Comparison of ENCODE assay signal across 9 cellular contexts in genomic region chr12:10441144-10441543, GRCh38. TPM values are rescaled to one million over a fixed set of nuclear protein-coding genes. Genes with fewer than 3 reads are reported as not detected.
"Had no signal": no experiment of that assay in that cellular context is flagged by ENCODE, and none has a peak within 500 bp of the region (broad histone marks: within the 10 kb centered on the region; RNA-seq: fewer than 3 reads in every experiment).

No MANE protein-coding gene starts in this region.

RNA-seq across cellular contexts. Expression of gene KLRC2, which starts 5.3 kb away (rescaled TPM):
- total RNA-seq: OCI-LY7, PC-3, PC-9, Right ventricle myocardium superior, SJCRH30, SJSA1, SK-MEL-5 had no signal
- polyA plus RNA-seq: SK-N-SH had no signal

RNA-seq across cellular contexts. Expression of gene KLRC1, which starts 12.0 kb away (rescaled TPM):
- total RNA-seq: PC-3, PC-9, Right ventricle myocardium superior, RPMI7951, SJCRH30, SJSA1 had no signal
- polyA plus RNA-seq: SK-N-SH had no signal

RNA-seq across cellular contexts. Expression of gene KLRC3, which starts 20.7 kb away (rescaled TPM):
- total RNA-seq: PC-3, PC-9, Right ventricle myocardium superior, SJCRH30, SJSA1 had no signal
- polyA plus RNA-seq: SK-N-SH had no signal

RNA-seq across cellular contexts. Expression of gene KLRC4, which starts 31.6 kb away (rescaled TPM):
- total RNA-seq: PC-3, PC-9, Right ventricle myocardium superior, RPMI7951, SJCRH30, SJSA1 had no signal
- polyA plus RNA-seq: SK-N-SH had no signal

RNA-seq across cellular contexts. Expression of gene KLRK1, which starts 51.3 kb away (rescaled TPM):
- total RNA-seq: PC-3, PC-9, RPMI7951, SJCRH30, SJSA1 had no signal
- polyA plus RNA-seq: SK-N-SH had no signal
